1 cellular context compared by ENCODE assay signal in genomic region chr15:84600687-84601554, GRCh38.
TF ChIP-seq lines count a peak whose summit lies in the region.

Gene ZSCAN2 (plus strand): TSS chr15:84601009. CDS start chr15:84603928, 2,919 bp downstream.

TF ChIP-seq in HepG2, 621 proteins besides CTCF, POLR2A, EP300 and RAD21 (continued from another document and continues in another):
- TF ChIP-seq HNRNPLL (IDR thresholded peaks at IDR 0.05; ENCODE audit: low read depth, low read length, poor library complexity, severe bottlenecking) (peak; percentile 83), ELF1 (CRISPR knock-in tag; IDR thresholded peaks at IDR 0.05) (peak; percentile 67), ELF3 (CRISPR knock-in tag; IDR thresholded peaks at IDR 0.05) (no peak), CREM (IDR thresholded peaks at IDR 0.05) (0 out of 2 replicates have a peak, but pooled peaks have one; percentile 53), CREM (CRISPR knock-in tag; IDR thresholded peaks at IDR 0.05) (no peak), KDM5A (IDR thresholded peaks at IDR 0.05; ENCODE audit: borderline replicate concordance, low read length) (peak; percentile 52; the same call in 1 of the 2 replicates), THAP9 (CRISPR knock-in tag; IDR thresholded peaks at IDR 0.05; ENCODE audit: borderline replicate concordance) (peak; percentile 26; the same call in 1 of the 2 replicates), NFAT5 (CRISPR knock-in tag; IDR thresholded peaks at IDR 0.05) (peak; percentile 50; the same call in 1 of the 2 replicates), ZGPAT (CRISPR knock-in tag; IDR thresholded peaks at IDR 0.05) (peak; percentile 65; the same call in 1 of the 2 replicates), ZNF280B (CRISPR knock-in tag; IDR thresholded peaks at IDR 0.05; ENCODE audit: borderline replicate concordance) (peak; percentile 63; the same call in 1 of the 2 replicates), SAFB2 (CRISPR knock-in tag; IDR thresholded peaks at IDR 0.05; ENCODE audit: borderline replicate concordance, low read depth) (no peak), EED (CRISPR knock-in tag; IDR thresholded peaks at IDR 0.05) (peak; percentile 57; the same call in 1 of the 2 replicates), HDAC1 (CRISPR knock-in tag; IDR thresholded peaks at IDR 0.05) (peak; percentile 55), BORCS8-MEF2B (CRISPR knock-in tag; IDR thresholded peaks at IDR 0.05) (no peak; the same call in none of the 2 replicates), ZNF792 (CRISPR knock-in tag; IDR thresholded peaks at IDR 0.05) (0 out of 2 replicates have a peak, but pooled peaks have one; percentile 38), ZNF709 (CRISPR knock-in tag; IDR thresholded peaks at IDR 0.05) (peak; percentile 64; the same call in 1 of the 2 replicates), MXD1 (CRISPR knock-in tag; IDR thresholded peaks at IDR 0.05) (peak; percentile 75), ZNF891 (CRISPR knock-in tag; IDR thresholded peaks at IDR 0.05) (peak; percentile 75), ZBTB20 (CRISPR knock-in tag; IDR thresholded peaks at IDR 0.05; ENCODE audit: borderline replicate concordance, low read depth) (peak; percentile 44; the same call in 1 of the 2 replicates), GATAD1 (CRISPR knock-in tag; IDR thresholded peaks at IDR 0.05) (peak; percentile 36; the same call in 1 of the 2 replicates), ZNF770 (CRISPR knock-in tag; IDR thresholded peaks at IDR 0.05) (peak; percentile 35; the same call in 1 of the 2 replicates), ARNTL (CRISPR knock-in tag; IDR thresholded peaks at IDR 0.05) (peak; percentile 46; the same call in 1 of the 2 replicates), HOXA5 (CRISPR knock-in tag; IDR thresholded peaks at IDR 0.05) (peak; percentile 12), GMEB1 (CRISPR knock-in tag; IDR thresholded peaks at IDR 0.05; ENCODE audit: borderline replicate concordance) (peak; percentile 71), ZBTB7A (CRISPR knock-in tag; IDR thresholded peaks at IDR 0.05) (peak; percentile 36; the same call in 1 of the 2 replicates), DMAP1 (CRISPR knock-in tag; IDR thresholded peaks at IDR 0.05) (0 out of 2 replicates have a peak, but pooled peaks have one; percentile 36), ZSCAN31 (CRISPR knock-in tag; IDR thresholded peaks at IDR 0.05; ENCODE audit: low read depth) (peak; percentile 48; the same call in 1 of the 2 replicates), ZNF616 (CRISPR knock-in tag; IDR thresholded peaks at IDR 0.05; ENCODE audit: low read depth) (no peak), YEATS4 (CRISPR knock-in tag; IDR thresholded peaks at IDR 0.05; ENCODE audit: borderline replicate concordance) (peak; percentile 85), MTERF4 (CRISPR knock-in tag; IDR thresholded peaks at IDR 0.05) (peak; percentile 75; the same call in 1 of the 2 replicates), NONO (IDR thresholded peaks at IDR 0.05) (no peak), NONO (CRISPR knock-in tag; conservative IDR thresholded peaks at IDR 0.05) (0 out of 2 replicates have a peak, but pooled peaks have one; percentile 58), XRCC5 (optimal IDR thresholded peaks at IDR 0.05; ENCODE audit: low read length) (no peak), ZNF562 (CRISPR knock-in tag; IDR thresholded peaks at IDR 0.05; ENCODE audit: borderline replicate concordance) (no peak), TAF1 (CRISPR knock-in tag; IDR thresholded peaks at IDR 0.05) (peak; percentile 79), ZNF746 (CRISPR knock-in tag; IDR thresholded peaks at IDR 0.05) (peak; percentile 10; the same call in 1 of the 2 replicates), ZSCAN30 (CRISPR knock-in tag; IDR thresholded peaks at IDR 0.05) (no peak), ASH2L (IDR thresholded peaks at IDR 0.05; ENCODE audit: insufficient read length, low read depth, low read length) (peak; percentile 93), HBP1 (CRISPR knock-in tag; IDR thresholded peaks at IDR 0.05; ENCODE audit: low read depth) (peak; percentile 62; the same call in 1 of the 2 replicates), ZMYM2 (CRISPR knock-in tag; IDR thresholded peaks at IDR 0.05) (no peak), E2F2 (CRISPR knock-in tag; IDR thresholded peaks at IDR 0.05; ENCODE audit: borderline replicate concordance) (peak; percentile 16; the same call in 1 of the 2 replicates), ZNF33B (CRISPR knock-in tag; IDR thresholded peaks at IDR 0.05) (peak; percentile 30; the same call in 1 of the 2 replicates)
